ENCODE assay signal across 1 cellular context in the genomic region with DNA sequence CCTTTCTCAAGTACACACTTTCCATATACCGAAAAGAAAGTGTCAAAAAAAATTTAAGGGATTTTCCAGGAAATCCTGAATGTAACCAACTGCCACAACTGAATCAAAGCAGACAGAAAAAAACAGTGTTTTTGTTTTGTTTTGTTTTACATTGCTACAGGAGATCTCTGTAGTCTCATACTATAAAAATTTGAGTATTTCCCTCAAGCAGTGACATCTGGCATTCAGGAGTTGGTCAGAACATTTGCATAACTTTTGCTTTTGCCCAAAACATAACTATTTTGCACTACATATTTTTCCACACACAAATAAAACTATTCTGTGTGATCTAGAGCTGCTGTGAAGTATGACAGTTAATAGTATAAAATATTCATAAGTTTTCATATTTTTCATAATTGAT.
TF ChIP-seq lines count a peak whose summit lies in the region.

No MANE protein-coding gene starts in this region.

TF ChIP-seq in IMR-90, 13 proteins besides CTCF, POLR2A, EP300 and RAD21 (continued from another document):
- TF ChIP-seq CHD1 (IDR thresholded peaks at IDR 0.05; ENCODE audit: low read depth, low read length), result no peak
